ENCODE assay signal across 8 cellular contexts in the genomic region with DNA sequence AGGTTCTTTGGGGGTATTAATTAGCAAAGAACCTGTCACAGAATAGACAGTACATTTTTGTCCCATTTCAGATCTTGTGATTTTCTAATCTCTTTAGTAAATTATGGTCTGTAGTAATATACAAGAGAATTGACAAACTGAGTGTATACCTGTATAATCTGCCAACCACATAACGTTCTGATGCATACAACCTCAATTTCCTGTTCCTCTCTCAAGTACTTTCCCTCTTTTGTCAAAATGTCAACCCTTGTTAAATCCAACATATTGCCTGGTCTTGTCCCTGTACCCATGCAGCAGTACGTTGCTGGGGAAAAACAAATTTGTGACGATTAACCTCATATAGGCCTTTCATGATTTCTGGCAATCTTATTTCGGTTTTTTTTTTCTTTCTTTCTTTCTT. TPM values are rescaled to one million over a fixed set of nuclear protein-coding genes. Genes with fewer than 3 reads are reported as not detected.
DNase-seq lines count a peak whose midpoint lies in the region; ATAC-seq and TF ChIP-seq lines count a peak whose summit lies in the region.

No MANE protein-coding gene starts in this region.

- H3K27ac ChIP-seq in CD8-positive, alpha-beta memory T cell (ENCODE audit: low read depth, low read length): peak overlapping the region; percentile 75

- peak overlapping the region; percentile 93 for H3K4me2 ChIP-seq in Loucy (ENCODE audit: low read depth, low read length, poor library complexity, severe bottlenecking)

- no peak for ATAC-seq in naive B cell (ENCODE audit: low read depth in 2 of 2)
- no peak for ATAC-seq in GM18502 (IDR thresholded peaks at IDR 0.05; ENCODE audit: poor library complexity, unreplicated experiment)
- ATAC-seq in esophagus mucosa: no peak

- peak overlapping the region in 5 of 8 donors; percentile 89 to 98 (median 94) for H3K27ac Mint-ChIP-seq in CD8-positive, alpha-beta memory T cell
- H3K27ac Mint-ChIP-seq in chondrocyte (ENCODE audit: unreplicated experiment): no peak overlapping the region
- peak overlapping the region in 3 of 6 donors; percentile 92 to 97 (median 96) for H3K27ac Mint-ChIP-seq in naive B cell

- peaks cover 41 to 54% (median 43%) of the 10 kb centered on the region in 3 donors for H3K4me1 Mint-ChIP-seq in CD8-positive, alpha-beta memory T cell
- peaks cover 26% of the 10 kb centered on the region for H3K4me1 Mint-ChIP-seq in chondrocyte (ENCODE audit: low read depth)
- peaks cover 27 to 41% (median 30%) of the 10 kb centered on the region in 3 donors for H3K4me1 Mint-ChIP-seq in naive B cell

- no peak for TF ChIP-seq CTCF in Loucy (conservative IDR thresholded peaks at IDR 0.05; ENCODE audit: low read length)
- no peak for TF ChIP-seq CTCF in chondrocyte (IDR thresholded peaks at IDR 0.05)

- H3K27me3 ChIP-seq in CD8-positive, alpha-beta memory T cell (ENCODE audit: insufficient read depth, low read length, poor library complexity, severe bottlenecking): no peaks in the 10 kb centered on the region
- no peaks in the 10 kb centered on the region for H3K27me3 ChIP-seq in Loucy (ENCODE audit: insufficient read depth, low read length, poor library complexity, severe bottlenecking)

- H4K20me1 ChIP-seq in Loucy (ENCODE audit: insufficient read depth, low read length, poor library complexity, severe bottlenecking): peaks cover 14% of the 10 kb centered on the region

- H2AFZ ChIP-seq in Loucy (ENCODE audit: low read length): no peak overlapping the region

- peak overlapping the region; percentile 86 for H3K9ac ChIP-seq in Loucy (ENCODE audit: low read depth, low read length, poor library complexity, severe bottlenecking)

- no peaks in the 10 kb centered on the region for H3K9me2 ChIP-seq in Loucy (replicated peaks; ENCODE audit: low read depth, low read length)

- H3K36me3 ChIP-seq in CD8-positive, alpha-beta memory T cell (ENCODE audit: insufficient read depth, low read length): peaks cover 9% of the 10 kb centered on the region
- no peaks in the 10 kb centered on the region for H3K36me3 ChIP-seq in Loucy (ENCODE audit: insufficient read depth, low read length)

- H3K9me3 Mint-ChIP-seq in CD8-positive, alpha-beta memory T cell: no peaks in the 10 kb centered on the region
- H3K9me3 Mint-ChIP-seq in chondrocyte (ENCODE audit: low read depth) (no peaks in the 10 kb centered on the region), naive B cell (no peaks in the 10 kb centered on the region)

- CTCF ChIA-PET in CD8-positive, alpha-beta memory T cell (lab: Charles Lee): interaction anchor here (1.5 to 1.8 kb wide), 2 partner anchors 59 to 63 kb away, joined by 6 to 9 read pairs; no protein-coding TSS in a partner anchor

- peak in 1 of 5 donors; percentile 44 for DNase-seq in CD8-positive, alpha-beta memory T cell
- DNase-seq in chondrocyte (ENCODE audit: low spot score) (no peak), naive B cell (peak; percentile 52)
- no peak for DNase-seq in activated CD4-positive, CD25-positive, alpha-beta regulatory T cell treated with anti-CD3 and anti-CD28 coated beads, Interleukin-2, amount 50 U/mL, for 72 hours
- DNase-seq in stimulated activated naive CD4-positive, alpha-beta T cell treated with Interleukin-2 at 50 U/mL for 16 hours (lab: John Stamatoyannopoulos, UW): no peak

- H3K79me2 ChIP-seq in Loucy (ENCODE audit: insufficient read depth, low read length): peaks cover 16% of the 10 kb centered on the region

- no peaks in the 10 kb centered on the region for H3K27me3 Mint-ChIP-seq in CD8-positive, alpha-beta memory T cell
- no peaks in the 10 kb centered on the region for H3K27me3 Mint-ChIP-seq in chondrocyte (ENCODE audit: low read depth)
- H3K27me3 Mint-ChIP-seq in naive B cell: no peaks in the 10 kb centered on the region

- peak overlapping the region; percentile 83 for H3K4me3 ChIP-seq in CD8-positive, alpha-beta memory T cell (ENCODE audit: low read length)
- peak overlapping the region; percentile 96 for H3K4me3 ChIP-seq in Loucy (ENCODE audit: low read length, poor library complexity, severe bottlenecking)

- no peaks in the 10 kb centered on the region for H3K9me3 ChIP-seq in CD8-positive, alpha-beta memory T cell (ENCODE audit: low read length)
- no peaks in the 10 kb centered on the region for H3K9me3 ChIP-seq in Loucy (ENCODE audit: insufficient read depth, low read depth, low read length)

- H3K4me1 ChIP-seq in CD8-positive, alpha-beta memory T cell (ENCODE audit: insufficient read depth, low read length): peaks cover 31% of the 10 kb centered on the region
- H3K4me1 ChIP-seq in Loucy (ENCODE audit: insufficient read depth, low read length, poor library complexity, severe bottlenecking): peaks cover 32% of the 10 kb centered on the region

- POLR2A ChIA-PET in CD8-positive, alpha-beta memory T cell (lab: Charles Lee): interaction anchor here (2.2 kb wide), 1 partner anchor 60 kb away, joined by 9 read pairs; the partner anchor contains the start of gene FAM89A

- peaks cover 0 to 32% (median 3%) of the 10 kb centered on the region in 3 donors for H3K36me3 Mint-ChIP-seq in CD8-positive, alpha-beta memory T cell
- H3K36me3 Mint-ChIP-seq in chondrocyte (ENCODE audit: low read depth) (peaks cover 2% of the 10 kb centered on the region), naive B cell (peaks cover 0 to 5% of the 10 kb centered on the region in 2 donors)

- H3F3A ChIP-seq in Loucy (ENCODE audit: low read depth): no peaks in the 10 kb centered on the region

- H3K4me3 Mint-ChIP-seq in CD8-positive, alpha-beta memory T cell: peak overlapping the region in 6 of 7 donors; percentile 90 to 96 (median 94)
- H3K4me3 Mint-ChIP-seq in chondrocyte (ENCODE audit: unreplicated experiment) (peak overlapping the region; percentile 100), naive B cell (peak overlapping the region in 2 of 8 donors; percentile 97)

RNA-seq across cellular contexts. Expression of gene ARV1, which starts 1.1 kb away (rescaled TPM):
- total RNA-seq in CD8-positive, alpha-beta memory T cell: 10 to 100 TPM; 21.2 to 21.4 TPM
- 27.6 TPM for polyA plus RNA-seq in CD8-positive, alpha-beta memory T cell
- 14.0 to 20.4 TPM (median 15.5 TPM) in 3 replicates for total RNA-seq in chondrocyte
- 10 to 100 TPM; 33.6 to 46.4 (median 38.8) TPM for polyA plus RNA-seq in naive B cell (ENCODE audit: low read depth in 6 of 6)
- total RNA-seq in esophagus mucosa: 17.3 TPM

RNA-seq across cellular contexts. Expression of gene TTC13, which starts 1.3 kb away (rescaled TPM):
- 10 to 100 TPM; 21.5 to 24.8 TPM for total RNA-seq in CD8-positive, alpha-beta memory T cell
- polyA plus RNA-seq in CD8-positive, alpha-beta memory T cell: 13.1 TPM
- total RNA-seq in chondrocyte (24.9 to 36.5 TPM (median 27.1 TPM) in 3 replicates), esophagus mucosa (6.6 TPM)
- polyA plus RNA-seq in naive B cell (ENCODE audit: low read depth in 6 of 6): 10 to 100 TPM in 3 of 6 donors, 1 to 10 TPM in 3; 3.4 to 14.6 (median 9.9) TPM
